Comparison of ENCODE assay signal across 28 cellular contexts in genomic region chr2:239876241-239876947, GRCh38.
DNase-seq lines count a peak whose midpoint lies in the region; ATAC-seq and TF ChIP-seq lines count a peak whose summit lies in the region.
"Had no signal": no experiment of that assay in that cellular context is flagged by ENCODE, and none has a peak within 500 bp of the region (broad histone marks: within the 10 kb centered on the region; RNA-seq: fewer than 3 reads in every experiment).

No MANE protein-coding gene starts in this region.

- H3K9me3 ChIP-seq in right atrium auricular region = no peaks in the 10 kb centered on the region
- H3K9me3 ChIP-seq: tibial artery had no signal

- intact Hi-C loops in left ventricle myocardium superior (cut with micrococcal nuclease) = no loop called here
- intact Hi-C loops in activated T-helper 2 cell treated with anti-CD3 and anti-CD28 coated beads, Interferon-gamma antibody, Interleukin-2, Interleukin-4, amounts not matched to agents 10 μg/mL and 5 μg/mL and 100 μg/mL, durations not matched to agents 14 hours and 24 hours and 36 hours (cut with micrococcal nuclease) = no loop called here

- TF ChIP-seq CTCF in right atrium auricular region (IDR thresholded peaks at IDR 0.05) = no peak
- TF ChIP-seq CTCF in osteocyte (IDR thresholded peaks at IDR 0.05) = no peak

- DNase-seq in right atrium auricular region (ENCODE audit: low spot score) (peak; percentile 53), left ventricle myocardium superior (no peak), ecto neural progenitor cell (ENCODE audit: low spot score) (peak; percentile 37), osteocyte (ENCODE audit: extremely low spot score, unreplicated experiment) (peak; percentile 73), AML-193 (lab: John Stamatoyannopoulos, UW) (no peak)
- no peak for DNase-seq in activated T-helper 2 cell treated with anti-CD3 and anti-CD28 coated beads, Interferon-gamma antibody, Interleukin-2, Interleukin-4, amounts not matched to agents 10 μg/mL and 5 μg/mL and 100 μg/mL, durations not matched to agents 14 hours and 24 hours and 36 hours (ENCODE audit: low spot score)
- DNase-seq: activated CD4-positive, alpha-beta T cell treated with anti-CD3 and anti-CD28 coated beads, Interleukin-2, amount 10 ng/mL, durations not matched to agents 24 days and 14 days; activated naive CD8-positive, alpha-beta T cell treated with anti-CD3 and anti-CD28 coated beads for 36 hours; aorta; C1 segment of cervical spinal cord; Calu3; foreskin keratinocyte; heart right ventricle; Kasumi-1; mesenchymal stem cell; NCI-H1048; NCI-H187; NCI-H2171 treated with DMSO at 0.1 percent for 48 hours; NCI-H524; PC-9; SHP77 treated with DMSO at 0.1 percent for 48 hours; stimulated activated naive CD8-positive, alpha-beta T cell treated with anti-CD3 and anti-CD28 coated beads, Interleukin-15, amount 100 ng/mL, for 72 hours; T1000; WERI-Rb-1 had no signal

- H3K36me3 ChIP-seq in right atrium auricular region = no peaks in the 10 kb centered on the region
- H3K36me3 ChIP-seq: heart right ventricle, tibial artery, WERI-Rb-1 had no signal

- H3K27me3 Mint-ChIP-seq in osteocyte (ENCODE audit: unreplicated experiment) = peaks cover 3% of the 10 kb centered on the region
- peaks cover 6% of the 10 kb centered on the region for H3K27me3 Mint-ChIP-seq in activated T-helper 2 cell treated with anti-CD3 and anti-CD28 coated beads, Interferon-gamma antibody, Interleukin-2, Interleukin-4, amounts not matched to agents 10 μg/mL and 5 μg/mL and 100 μg/mL, durations not matched to agents 14 hours and 24 hours and 36 hours (ENCODE audit: low read depth)

- no peak for ATAC-seq in left ventricle myocardium superior
- ATAC-seq in HG02798 (IDR thresholded peaks at IDR 0.05; ENCODE audit: poor library complexity, unreplicated experiment) = no peak
- ATAC-seq: esophagus mucosa; foreskin keratinocyte; heart right ventricle; stimulated activated naive CD8-positive, alpha-beta T cell treated with anti-CD3 and anti-CD28 coated beads, Interleukin-15, amount 100 ng/mL, for 72 hours had no signal

- H3K4me3 Mint-ChIP-seq in osteocyte (ENCODE audit: unreplicated experiment) = no peak overlapping the region
- H3K4me3 Mint-ChIP-seq in activated T-helper 2 cell treated with anti-CD3 and anti-CD28 coated beads, Interferon-gamma antibody, Interleukin-2, Interleukin-4, amounts not matched to agents 10 μg/mL and 5 μg/mL and 100 μg/mL, durations not matched to agents 14 hours and 24 hours and 36 hours (ENCODE audit: low read depth) = no peak overlapping the region
- H3K4me3 Mint-ChIP-seq: activated CD4-positive, alpha-beta T cell treated with anti-CD3 and anti-CD28 coated beads, Interleukin-2, amount 10 ng/mL, durations not matched to agents 24 days and 14 days; activated naive CD8-positive, alpha-beta T cell treated with anti-CD3 and anti-CD28 coated beads for 36 hours; stimulated activated naive CD8-positive, alpha-beta T cell treated with anti-CD3 and anti-CD28 coated beads, Interleukin-15, amount 100 ng/mL, for 72 hours had no signal

- H3K36me3 Mint-ChIP-seq in osteocyte (ENCODE audit: unreplicated experiment) = no peaks in the 10 kb centered on the region
- H3K36me3 Mint-ChIP-seq in activated T-helper 2 cell treated with anti-CD3 and anti-CD28 coated beads, Interferon-gamma antibody, Interleukin-2, Interleukin-4, amounts not matched to agents 10 μg/mL and 5 μg/mL and 100 μg/mL, durations not matched to agents 14 hours and 24 hours and 36 hours (ENCODE audit: low read depth) = no peaks in the 10 kb centered on the region
- H3K36me3 Mint-ChIP-seq: activated naive CD8-positive, alpha-beta T cell treated with anti-CD3 and anti-CD28 coated beads for 36 hours had no signal

- H3K4me1 ChIP-seq in right atrium auricular region = peaks cover 0 to 2% of the 10 kb centered on the region in 2 donors
- H3K4me1 ChIP-seq: foreskin keratinocyte had no signal

- H3K27ac Mint-ChIP-seq in osteocyte (ENCODE audit: unreplicated experiment) = no peak overlapping the region
- H3K27ac Mint-ChIP-seq in activated T-helper 2 cell treated with anti-CD3 and anti-CD28 coated beads, Interferon-gamma antibody, Interleukin-2, Interleukin-4, amounts not matched to agents 10 μg/mL and 5 μg/mL and 100 μg/mL, durations not matched to agents 14 hours and 24 hours and 36 hours = no peak overlapping the region
- H3K27ac Mint-ChIP-seq: activated CD4-positive, alpha-beta T cell treated with anti-CD3 and anti-CD28 coated beads, Interleukin-2, amount 10 ng/mL, durations not matched to agents 24 days and 14 days; activated naive CD8-positive, alpha-beta T cell treated with anti-CD3 and anti-CD28 coated beads for 36 hours had no signal

- no peak overlapping the region for H3K4me3 ChIP-seq in right atrium auricular region
- H3K4me3 ChIP-seq: heart right ventricle, PC-9, tibial artery had no signal

- H3K27ac ChIP-seq in right atrium auricular region = no peak overlapping the region
- H3K27ac ChIP-seq: foreskin keratinocyte, heart right ventricle, HL-60, PC-9, tibial artery, WERI-Rb-1 had no signal

- no peaks in the 10 kb centered on the region for H3K27me3 ChIP-seq in right atrium auricular region
- H3K27me3 ChIP-seq: foreskin keratinocyte, tibial artery had no signal

- H3K4me1 Mint-ChIP-seq in osteocyte (ENCODE audit: unreplicated experiment) = peaks cover 6% of the 10 kb centered on the region
- H3K4me1 Mint-ChIP-seq in activated T-helper 2 cell treated with anti-CD3 and anti-CD28 coated beads, Interferon-gamma antibody, Interleukin-2, Interleukin-4, amounts not matched to agents 10 μg/mL and 5 μg/mL and 100 μg/mL, durations not matched to agents 14 hours and 24 hours and 36 hours (ENCODE audit: low read depth) = no peaks in the 10 kb centered on the region
- H3K4me1 Mint-ChIP-seq: activated CD4-positive, alpha-beta T cell treated with anti-CD3 and anti-CD28 coated beads, Interleukin-2, amount 10 ng/mL, durations not matched to agents 24 days and 14 days; activated naive CD8-positive, alpha-beta T cell treated with anti-CD3 and anti-CD28 coated beads for 36 hours had no signal

- H3K9me3 Mint-ChIP-seq in osteocyte (ENCODE audit: unreplicated experiment) = no peaks in the 10 kb centered on the region
- H3K9me3 Mint-ChIP-seq in activated T-helper 2 cell treated with anti-CD3 and anti-CD28 coated beads, Interferon-gamma antibody, Interleukin-2, Interleukin-4, amounts not matched to agents 10 μg/mL and 5 μg/mL and 100 μg/mL, durations not matched to agents 14 hours and 24 hours and 36 hours = no peaks in the 10 kb centered on the region
- H3K9me3 Mint-ChIP-seq: activated CD4-positive, alpha-beta T cell treated with anti-CD3 and anti-CD28 coated beads, Interleukin-2, amount 10 ng/mL, durations not matched to agents 24 days and 14 days; activated naive CD8-positive, alpha-beta T cell treated with anti-CD3 and anti-CD28 coated beads for 36 hours; stimulated activated naive CD8-positive, alpha-beta T cell treated with anti-CD3 and anti-CD28 coated beads, Interleukin-15, amount 100 ng/mL, for 72 hours had no signal

Comparison
In these comparisons a context has a peak if more than half of its experiments do, and no peak if none do; other contexts are left out.
1. DNase-seq: peak in right atrium auricular region (single experiment), ecto neural progenitor cell (single experiment) and osteocyte (single experiment); none in left ventricle myocardium superior (single experiment), AML-193 (0 of 2) and activated T-helper 2 cell treated with anti-CD3 and anti-CD28 coated beads, Interferon-gamma antibody, Interleukin-2, Interleukin-4, amounts not matched to agents 10 μg/mL and 5 μg/mL and 100 μg/mL, durations not matched to agents 14 hours and 24 hours and 36 hours (single experiment).